Comparison of ENCODE assay signal across 8 cellular contexts in the genomic region with DNA sequence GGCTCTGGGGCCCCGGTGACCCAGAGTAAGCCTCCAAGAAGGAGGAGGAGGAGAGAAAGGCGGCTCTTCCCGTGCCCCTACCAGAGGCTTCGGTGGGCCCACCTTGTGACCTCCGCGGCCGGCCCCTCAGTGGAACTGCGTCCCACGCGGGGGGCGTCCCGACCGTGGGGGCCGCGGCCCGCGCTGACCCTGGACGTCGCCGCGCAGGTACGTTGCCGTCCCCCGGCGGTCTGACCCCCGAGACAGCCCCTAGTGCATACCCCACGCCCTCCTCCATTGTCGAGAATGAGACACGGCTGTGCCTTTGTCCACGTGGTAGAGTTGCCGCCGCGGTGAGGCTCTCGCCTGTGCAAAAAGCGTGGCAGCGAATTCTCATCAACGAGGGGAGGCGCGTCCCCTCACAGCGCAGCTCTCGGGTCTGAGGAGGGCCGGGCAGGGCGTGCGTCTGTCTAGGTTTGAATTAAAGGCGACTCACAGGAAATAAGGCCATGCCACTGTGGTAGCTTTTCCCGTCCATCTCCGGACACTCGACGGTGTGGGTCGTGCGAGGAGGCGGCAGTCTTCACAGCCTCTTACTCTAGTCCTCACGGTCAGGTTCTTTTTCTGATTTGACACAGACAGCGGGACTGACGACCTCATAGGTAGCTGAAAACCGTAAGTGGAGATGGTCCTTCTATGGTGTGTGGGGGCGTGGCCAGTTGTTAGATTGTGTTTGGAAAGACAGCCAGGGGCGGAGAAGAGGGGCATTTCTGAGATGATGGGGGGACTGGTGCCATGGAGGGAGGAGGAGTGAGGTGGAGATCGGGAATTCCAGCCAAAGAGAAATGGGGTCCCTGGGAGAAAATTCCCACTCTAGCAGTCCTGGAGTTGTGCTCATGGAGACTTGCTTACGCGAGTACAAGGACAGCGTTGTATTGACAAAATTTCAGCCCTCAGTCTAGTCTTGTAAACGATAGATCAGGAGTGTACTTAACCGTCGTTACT. TPM values are rescaled to one million over a fixed set of nuclear protein-coding genes. Genes with fewer than 3 reads are reported as not detected.
A peak's percentile ranks its signal among the peaks of the same experiment; 100 is the strongest.
DNase-seq lines count a peak whose midpoint lies in the region; ATAC-seq and TF ChIP-seq lines count a peak whose summit lies in the region.

No MANE protein-coding gene starts in this region.

- peak; percentile 24 for ATAC-seq in GM19328 (IDR thresholded peaks at IDR 0.05; ENCODE audit: unreplicated experiment)
- peak; percentile 23 for ATAC-seq in HG03432 (IDR thresholded peaks at IDR 0.05; ENCODE audit: unreplicated experiment)
- peak; percentile 23 for ATAC-seq in Panc1

- no peaks in the 10 kb centered on the region for H3K9me3 Mint-ChIP-seq in activated T-helper 2 cell treated with anti-CD3 and anti-CD28 coated beads, Interferon-gamma antibody, Interleukin-2, Interleukin-4, amounts not matched to agents 10 μg/mL and 5 μg/mL and 100 μg/mL, durations not matched to agents 14 hours and 24 hours and 36 hours

- in situ Hi-C loops in Panc1 (cut with HindIII; ENCODE audit: low pct_unique_long_range_greater_than_20kb, low sequenced_read_pairs) = no loop called here

- H3K27me3 Mint-ChIP-seq in activated T-helper 2 cell treated with anti-CD3 and anti-CD28 coated beads, Interferon-gamma antibody, Interleukin-2, Interleukin-4, amounts not matched to agents 10 μg/mL and 5 μg/mL and 100 μg/mL, durations not matched to agents 14 hours and 24 hours and 36 hours (ENCODE audit: low read depth) = no peaks in the 10 kb centered on the region

- H3K36me3 Mint-ChIP-seq in activated T-helper 2 cell treated with anti-CD3 and anti-CD28 coated beads, Interferon-gamma antibody, Interleukin-2, Interleukin-4, amounts not matched to agents 10 μg/mL and 5 μg/mL and 100 μg/mL, durations not matched to agents 14 hours and 24 hours and 36 hours (ENCODE audit: low read depth) = peaks cover 33% of the 10 kb centered on the region

- peak overlapping the region; percentile 100 for H3K27ac Mint-ChIP-seq in activated T-helper 2 cell treated with anti-CD3 and anti-CD28 coated beads, Interferon-gamma antibody, Interleukin-2, Interleukin-4, amounts not matched to agents 10 μg/mL and 5 μg/mL and 100 μg/mL, durations not matched to agents 14 hours and 24 hours and 36 hours

- no peak for TF ChIP-seq POLR2A in tibial nerve (IDR thresholded peaks at IDR 0.05)

- 1 to 2% methylated on average over 21 to 64 of the region's 65 CpGs for WGBS in tibial nerve, 2 donors

- H3K4me1 ChIP-seq in Panc1 (ENCODE audit: control insufficient read depth, insufficient read depth, low read length) (peaks cover 17% of the 10 kb centered on the region), tibial nerve (peaks cover 4 to 33% (median 24%) of the 10 kb centered on the region in 4 donors)

- no peaks in the 10 kb centered on the region for H3K27me3 ChIP-seq in Panc1 (ENCODE audit: control insufficient read depth, insufficient read depth, low read length)
- H3K27me3 ChIP-seq in tibial nerve = no peaks in the 10 kb centered on the region

- no peak for TF ChIP-seq CTCF in Panc1 (IDR thresholded peaks at IDR 0.05)
- no peak for TF ChIP-seq CTCF in fibroblast of villous mesenchyme (IDR thresholded peaks at IDR 0.05; ENCODE audit: insufficient read depth, low read depth, low read length)
- TF ChIP-seq CTCF in tibial nerve (IDR thresholded peaks at IDR 0.05) = no peak

- H3K27ac ChIP-seq in Panc1 (ENCODE audit: low read length) (peak overlapping the region; percentile 87), tibial nerve (peak overlapping the region; percentile 95 to 98 (median 96))

- intact Hi-C loops in Panc1 (cut with micrococcal nuclease; ENCODE audit: unreplicated experiment) = loop anchor here (10.0 kb wide), 1 partner anchor 776 kb away; no protein-coding TSS in a partner anchor
- intact Hi-C loops in activated T-helper 2 cell treated with anti-CD3 and anti-CD28 coated beads, Interferon-gamma antibody, Interleukin-2, Interleukin-4, amounts not matched to agents 10 μg/mL and 5 μg/mL and 100 μg/mL, durations not matched to agents 14 hours and 24 hours and 36 hours (cut with micrococcal nuclease) = loop anchor here (1.0 to 10.0 kb wide), 7 partner anchors 7 to 1794 kb away; a partner anchor contains a TSS

- BruUV-seq in Panc1 (replicated peaks; lab: Mats Ljungman, UMichigan) = no TSS peak

- peak overlapping the region; percentile 96 for H3K4me3 Mint-ChIP-seq in activated T-helper 2 cell treated with anti-CD3 and anti-CD28 coated beads, Interferon-gamma antibody, Interleukin-2, Interleukin-4, amounts not matched to agents 10 μg/mL and 5 μg/mL and 100 μg/mL, durations not matched to agents 14 hours and 24 hours and 36 hours (ENCODE audit: low read depth)

- H3K9me3 ChIP-seq in Panc1 (ENCODE audit: control insufficient read depth, insufficient read depth, low read depth, low read length) (no peaks in the 10 kb centered on the region), tibial nerve (no peaks in the 10 kb centered on the region)

- CTCF ChIA-PET in Panc1 (lab: Charles Lee) = interaction anchor here (0.9 to 1.1 kb wide), 2 partner anchors 33 to 90 kb away, joined by 4 to 12 read pairs; no protein-coding TSS in a partner anchor

- H3K4me1 Mint-ChIP-seq in activated T-helper 2 cell treated with anti-CD3 and anti-CD28 coated beads, Interferon-gamma antibody, Interleukin-2, Interleukin-4, amounts not matched to agents 10 μg/mL and 5 μg/mL and 100 μg/mL, durations not matched to agents 14 hours and 24 hours and 36 hours (ENCODE audit: low read depth) = peaks cover 17% of the 10 kb centered on the region

- TF ChIP-seq EP300 in tibial nerve (IDR thresholded peaks at IDR 0.05) = no peak

- H3K36me3 ChIP-seq in Panc1 (ENCODE audit: control insufficient read depth, insufficient read depth, low read length) = peaks cover 7% of the 10 kb centered on the region
- peaks cover 0 to 25% (median 0%) of the 10 kb centered on the region in 3 donors for H3K36me3 ChIP-seq in tibial nerve

- H3K4me3 ChIP-seq in Panc1 (ENCODE audit: low read depth in 2 of 2, low read length in 2 of 2) (peak overlapping the region; percentile 92 to 98), fibroblast of villous mesenchyme (ENCODE audit: low read depth, low read length) (peak overlapping the region; percentile 71), tibial nerve (peak overlapping the region; percentile 70 to 94 (median 86))

- DNase-seq in C1 segment of cervical spinal cord (lab: John Stamatoyannopoulos, UW) (peak in 11 of 14 donors; percentile 23 to 69 (median 49)), Panc1 (ENCODE audit: low read depth, low spot score) (no peak), fibroblast of villous mesenchyme (ENCODE audit: low read depth) (peak; percentile 60), nucleus accumbens (lab: John Stamatoyannopoulos, UW) (peak in 35 of 56 donors; percentile 21 to 76 (median 43)), tibial nerve (ENCODE audit: low spot score in 2 of 2) (peak; percentile 27 to 41)
- DNase-seq in activated T-helper 2 cell treated with anti-CD3 and anti-CD28 coated beads, Interferon-gamma antibody, Interleukin-2, Interleukin-4, amounts not matched to agents 10 μg/mL and 5 μg/mL and 100 μg/mL, durations not matched to agents 14 hours and 24 hours and 36 hours (ENCODE audit: low spot score) = peak; percentile 57

- POLR2A ChIA-PET in Panc1 (lab: Charles Lee) = interaction anchor here (0.7 to 0.9 kb wide), 2 partner anchors 284 to 659 kb away, joined by 3 to 4 read pairs; no protein-coding TSS in a partner anchor

RNA-seq across cellular contexts. Expression of a gene that starts 0.6 kb away (rescaled TPM):
- total RNA-seq in Panc1 (2021; ENCODE audit: unreplicated experiment) = 31.3 TPM
- 25.4 TPM for polyA plus RNA-seq in Panc1 (2012; ENCODE audit: insufficient read length)
- 49.7 and 55.7 TPM in 2 replicates for total RNA-seq in activated T-helper 2 cell treated with anti-CD3 and anti-CD28 coated beads, Interferon-gamma antibody, Interleukin-2, Interleukin-4, amounts not matched to agents 10 μg/mL and 5 μg/mL and 100 μg/mL, durations not matched to agents 14 hours and 24 hours and 36 hours
- 22.9 and 25.4 TPM in 2 replicates for total RNA-seq in fibroblast of villous mesenchyme
- 10 to 100 TPM; 19.4 to 50.5 (median 26.2) TPM for total RNA-seq in tibial nerve

RNA-seq across cellular contexts. Expression of a gene that starts 10.8 kb away (rescaled TPM):
- 18.0 TPM for total RNA-seq in Panc1 (2021; ENCODE audit: unreplicated experiment)
- polyA plus RNA-seq in Panc1 (2012; ENCODE audit: insufficient read length) = 21.9 TPM
- total RNA-seq in activated T-helper 2 cell treated with anti-CD3 and anti-CD28 coated beads, Interferon-gamma antibody, Interleukin-2, Interleukin-4, amounts not matched to agents 10 μg/mL and 5 μg/mL and 100 μg/mL, durations not matched to agents 14 hours and 24 hours and 36 hours = 9.6 and 13.2 TPM in 2 replicates
- 17.7 and 19.4 TPM in 2 replicates for total RNA-seq in fibroblast of villous mesenchyme
- 10 to 100 TPM; 16.3 to 37.2 (median 20.3) TPM for total RNA-seq in tibial nerve
